In the genomic region with DNA sequence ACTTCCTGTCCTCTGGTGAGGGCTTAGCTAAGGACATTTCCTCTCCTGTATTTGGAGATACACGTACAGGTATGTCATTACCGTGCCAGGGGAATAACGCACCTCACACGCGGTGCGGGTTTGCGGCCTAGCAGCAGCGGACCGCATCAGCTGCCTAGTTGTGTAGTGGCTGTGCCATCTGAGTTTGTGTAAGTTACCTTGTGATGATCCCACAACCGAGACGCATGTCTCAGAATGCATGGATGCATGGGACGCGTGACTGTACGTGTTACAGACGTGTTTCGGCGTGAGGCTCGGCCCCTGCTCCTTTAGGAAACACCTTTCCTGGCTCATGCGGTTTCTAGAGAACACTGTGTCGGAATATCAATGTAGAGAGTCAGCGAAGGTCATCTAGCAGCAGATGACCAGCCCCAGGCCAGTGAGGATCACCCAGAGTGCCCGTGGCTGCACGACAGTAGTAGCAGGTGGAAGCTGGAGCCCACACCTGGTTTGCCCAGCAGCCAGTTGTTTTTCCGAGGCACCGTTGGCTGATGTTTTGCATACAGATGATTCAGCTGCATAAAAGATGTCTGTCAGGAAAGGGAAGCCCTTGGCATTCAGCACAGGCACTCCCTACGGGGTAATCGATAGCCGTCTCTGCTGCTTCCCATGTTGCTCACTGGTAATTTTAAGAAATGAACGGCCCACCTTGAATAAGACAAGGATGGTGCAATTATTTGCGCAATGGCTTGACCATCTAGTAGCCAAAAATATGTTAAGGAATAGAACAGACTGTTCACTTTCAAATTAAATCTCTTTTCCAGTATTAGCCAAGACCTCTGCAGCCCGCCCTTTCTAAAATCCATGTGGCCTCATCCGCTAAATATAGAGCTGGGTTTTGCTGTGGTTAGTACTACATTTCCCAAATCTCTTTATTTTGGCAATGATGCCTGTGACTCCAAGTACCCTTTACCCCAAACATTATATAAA, we compare ENCODE assay signal across 8 cellular contexts. TPM values are rescaled to one million over a fixed set of nuclear protein-coding genes. Genes with fewer than 3 reads are reported as not detected.
DNase-seq lines count a peak whose midpoint lies in the region; ATAC-seq and TF ChIP-seq lines count a peak whose summit lies in the region.

No MANE protein-coding gene starts in this region.

- intact Hi-C loops in activated CD4-positive, alpha-beta memory T cell treated with anti-CD3 and anti-CD28 coated beads for 36 hours (cut with micrococcal nuclease) = no loop called here
- intact Hi-C loops in sciatic nerve (cut with DNase I) = no loop called here

- TF ChIP-seq CTCF in cardiac muscle cell (IDR thresholded peaks at IDR 0.05; ENCODE audit: low read depth, low read length) = no peak

- H3K36me3 ChIP-seq in HUES64 (ENCODE audit: insufficient read depth, low read length) = no peaks in the 10 kb centered on the region
- H3K36me3 ChIP-seq in cardiac muscle cell = no peaks in the 10 kb centered on the region

- POLR2A ChIA-PET in activated CD4-positive, alpha-beta memory T cell treated with anti-CD3 and anti-CD28 coated beads for 36 hours (lab: Charles Lee) = interaction anchor here (1.2 to 1.8 kb wide), 3 partner anchors 18 to 155 kb away, joined by 3 read pairs; partner anchors contain the start of genes C22orf39 and ESS2

- peaks cover 18% of the 10 kb centered on the region for H3K27me3 Mint-ChIP-seq in activated CD4-positive, alpha-beta memory T cell treated with anti-CD3 and anti-CD28 coated beads for 36 hours

- H3K9me3 Mint-ChIP-seq in activated CD4-positive, alpha-beta memory T cell treated with anti-CD3 and anti-CD28 coated beads for 36 hours = no peaks in the 10 kb centered on the region

- H3K27me3 ChIP-seq in HUES64 (ENCODE audit: insufficient read depth, low read length) (peaks cover 24% of the 10 kb centered on the region), cardiac muscle cell (no peaks in the 10 kb centered on the region)

- H3K4me3 Mint-ChIP-seq in activated CD4-positive, alpha-beta memory T cell treated with anti-CD3 and anti-CD28 coated beads for 36 hours = peak overlapping the region; percentile 85

- 80% methylated on average over 30 of the region's 32 CpGs for WGBS in HUES64

- CTCF ChIA-PET in activated CD4-positive, alpha-beta memory T cell treated with anti-CD3 and anti-CD28 coated beads for 36 hours (lab: Charles Lee) = interaction anchor here (1.1 kb wide), 1 partner anchor 112 kb away, joined by 4 read pairs; no protein-coding TSS in a partner anchor

- peaks cover 16% of the 10 kb centered on the region for H3K4me1 Mint-ChIP-seq in activated CD4-positive, alpha-beta memory T cell treated with anti-CD3 and anti-CD28 coated beads for 36 hours (ENCODE audit: low read depth)

- H3K4me1 ChIP-seq in HUES64 (ENCODE audit: insufficient read depth, low read length) = peaks cover 9% of the 10 kb centered on the region
- no peaks in the 10 kb centered on the region for H3K4me1 ChIP-seq in cardiac muscle cell (ENCODE audit: low read depth)

- no peaks in the 10 kb centered on the region for H3K36me3 Mint-ChIP-seq in activated CD4-positive, alpha-beta memory T cell treated with anti-CD3 and anti-CD28 coated beads for 36 hours

- H3K9ac ChIP-seq in HUES64 (ENCODE audit: low read depth, low read length) = peak overlapping the region; percentile 57

- H3K27ac Mint-ChIP-seq in activated CD4-positive, alpha-beta memory T cell treated with anti-CD3 and anti-CD28 coated beads for 36 hours = peak overlapping the region; percentile 10

- H3K4me3 ChIP-seq in HUES64 (ENCODE audit: low read length) = peak overlapping the region; percentile 68
- peak overlapping the region; percentile 52 for H3K4me3 ChIP-seq in cardiac muscle cell

- H3K9me3 ChIP-seq in HUES64 (ENCODE audit: insufficient read depth, low read depth, low read length) (no peaks in the 10 kb centered on the region), cardiac muscle cell (ENCODE audit: low read depth) (no peaks in the 10 kb centered on the region)

- ATAC-seq in sciatic nerve (peak; percentile 79), HG03139 (IDR thresholded peaks at IDR 0.05; ENCODE audit: unreplicated experiment) (no peak), GM18907 (IDR thresholded peaks at IDR 0.05; ENCODE audit: unreplicated experiment) (no peak)

- H3K27ac ChIP-seq in HUES64 (ENCODE audit: low read depth, low read length) (no peak overlapping the region), cardiac muscle cell (no peak overlapping the region)

- DNase-seq in NCI-H2081 (lab: John Stamatoyannopoulos, UW) = peak; percentile 28 to 41
- DNase-seq in NCI-H2081 treated with DMSO at 0.1 percent for 48 hours (lab: John Stamatoyannopoulos, UW) = no peak
- DNase-seq in activated CD4-positive, alpha-beta memory T cell treated with anti-CD3 and anti-CD28 coated beads for 36 hours = peak; percentile 49
- DNase-seq in cardiac muscle cell (ENCODE audit: low read depth in 1 of 2, low spot score in 1 of 2) = peak in 1 of 2 donors; percentile 53
- DNase-seq in sciatic nerve (ENCODE audit: low spot score) = no peak

RNA-seq across cellular contexts. Expression of gene CLTCL1, which starts 1.0 kb away (rescaled TPM):
- polyA plus RNA-seq in HUES64 (2013, experiment 1 of 2) = 5.1 TPM
- polyA plus RNA-seq in HUES64 (2013, experiment 2 of 2) = 5.8 TPM
- 1 to 10 TPM; 1.1 to 1.6 TPM for total RNA-seq in activated CD4-positive, alpha-beta memory T cell treated with anti-CD3 and anti-CD28 coated beads for 36 hours
- 7.2 and 12.2 TPM in 2 replicates for total RNA-seq in cardiac muscle cell
- 3.9 and 7.5 TPM in 2 replicates for polyA plus RNA-seq in cardiac muscle cell
- total RNA-seq in sciatic nerve = 14.2 TPM

Comparison
In these comparisons a context has a peak if more than half of its experiments do, and no peak if none do; other contexts are left out.
1. DNase-seq: peak in NCI-H2081 (2 of 2) and activated CD4-positive, alpha-beta memory T cell treated with anti-CD3 and anti-CD28 coated beads for 36 hours (single experiment); none in NCI-H2081 treated with DMSO at 0.1 percent for 48 hours (single experiment) and sciatic nerve (single experiment).